ENCODE assay signal across 9 cellular contexts in genomic region chr10:62618576-62619408, GRCh38.
DNase-seq lines count a peak whose midpoint lies in the region; ATAC-seq and TF ChIP-seq lines count a peak whose summit lies in the region.
"Had no signal": no experiment of that assay in that cellular context is flagged by ENCODE, and none has a peak within 500 bp of the region (broad histone marks: within the 10 kb centered on the region; RNA-seq: fewer than 3 reads in every experiment).

No MANE protein-coding gene starts in this region.

- TF ChIP-seq CTCF in brain microvascular endothelial cell (IDR thresholded peaks at IDR 0.05; ENCODE audit: low read depth, low read length, missing control alignments) (no peak), sigmoid colon (IDR thresholded peaks at IDR 0.05) (no peak)

- no peak overlapping the region for H3K4me3 ChIP-seq in brain microvascular endothelial cell (ENCODE audit: low read depth, low read length)
- no peak overlapping the region for H3K4me3 ChIP-seq in sigmoid colon
- H3K4me3 ChIP-seq: body of pancreas had no signal

- H3K9me3 Mint-ChIP-seq in activated naive CD8-positive, alpha-beta T cell treated with anti-CD3 and anti-CD28 coated beads for 36 hours, result no peaks in the 10 kb centered on the region

- no peaks in the 10 kb centered on the region for H3K27me3 ChIP-seq in brain microvascular endothelial cell (replicated peaks)
- H3K27me3 ChIP-seq in sigmoid colon, result no peaks in the 10 kb centered on the region
- H3K27me3 ChIP-seq: body of pancreas had no signal

- ATAC-seq in GM18907 (IDR thresholded peaks at IDR 0.05; ENCODE audit: unreplicated experiment) (peak; percentile 39), HG03196 (IDR thresholded peaks at IDR 0.05; ENCODE audit: unreplicated experiment) (peak; percentile 38)
- ATAC-seq: body of pancreas had no signal

- no peak overlapping the region for H3K4me3 Mint-ChIP-seq in activated naive CD8-positive, alpha-beta T cell treated with anti-CD3 and anti-CD28 coated beads for 36 hours

- 53 to 57% methylated on average over 7 of the region's 7 CpGs for whole genome bisulfite sequencing in sigmoid colon, 2 donors

- no peak for TF ChIP-seq POLR2A in sigmoid colon (IDR thresholded peaks at IDR 0.05)

- H3K9me3 ChIP-seq in sigmoid colon, result no peaks in the 10 kb centered on the region
- H3K9me3 ChIP-seq: body of pancreas had no signal

- H3K4me1 ChIP-seq in sigmoid colon, result no peaks in the 10 kb centered on the region
- H3K4me1 ChIP-seq: body of pancreas had no signal

- H3K36me3 ChIP-seq in brain microvascular endothelial cell (replicated peaks) (no peaks in the 10 kb centered on the region), sigmoid colon (no peaks in the 10 kb centered on the region)

- no peak for TF ChIP-seq EP300 in sigmoid colon (IDR thresholded peaks at IDR 0.05)

- H3K4me1 Mint-ChIP-seq in activated naive CD8-positive, alpha-beta T cell treated with anti-CD3 and anti-CD28 coated beads for 36 hours, result peaks cover 27% of the 10 kb centered on the region

- intact Hi-C loops in sigmoid colon (cut with DNase I), result no loop called here

- in situ Hi-C loops in brain microvascular endothelial cell (cut with HindIII; ENCODE audit: low pct_ligation_motif_present, low sequenced_read_pairs), result loop anchor here (25.0 kb wide), 1 partner anchor 194 kb away; the partner anchor contains the start of genes ADO and EGR2

- peak; percentile 84 for DNase-seq in brain microvascular endothelial cell
- peak; percentile 73 for DNase-seq in sigmoid colon
- no peak for DNase-seq in stimulated activated CD8-positive, alpha-beta memory T cell treated with anti-CD3 and anti-CD28 coated beads, Interleukin-4, amount 100 ng/mL, for 48 hours
- no peak for DNase-seq in activated naive CD8-positive, alpha-beta T cell treated with anti-CD3 and anti-CD28 coated beads for 36 hours
- no peak for DNase-seq in globus pallidus (ENCODE audit: low spot score)
- DNase-seq in NCI-H1417 treated with DMSO at 0.1 percent for 48 hours (lab: John Stamatoyannopoulos, UW), result no peak

- H3K27ac ChIP-seq in brain microvascular endothelial cell (peak overlapping the region; percentile 54), sigmoid colon (peak overlapping the region in 1 of 4 donors; percentile 18)

- no peaks in the 10 kb centered on the region for H3K27me3 Mint-ChIP-seq in activated naive CD8-positive, alpha-beta T cell treated with anti-CD3 and anti-CD28 coated beads for 36 hours

- no peak overlapping the region for H3K27ac Mint-ChIP-seq in activated naive CD8-positive, alpha-beta T cell treated with anti-CD3 and anti-CD28 coated beads for 36 hours

- H3K36me3 Mint-ChIP-seq in activated naive CD8-positive, alpha-beta T cell treated with anti-CD3 and anti-CD28 coated beads for 36 hours, result no peaks in the 10 kb centered on the region

Comparison
In these comparisons a context has a peak if more than half of its experiments do, and no peak if none do; other contexts are left out.
1. DNase-seq: peak in brain microvascular endothelial cell (single experiment) and sigmoid colon (single experiment); none in stimulated activated CD8-positive, alpha-beta memory T cell treated with anti-CD3 and anti-CD28 coated beads, Interleukin-4, amount 100 ng/mL, for 48 hours (single experiment), activated naive CD8-positive, alpha-beta T cell treated with anti-CD3 and anti-CD28 coated beads for 36 hours (single experiment), globus pallidus (single experiment) and NCI-H1417 treated with DMSO at 0.1 percent for 48 hours (single experiment).